1 cellular context compared by ENCODE assay signal in genomic region chr1:113984710-113985109, GRCh38.
TF ChIP-seq lines count a peak whose summit lies in the region.

No MANE protein-coding gene starts in this region.

TF ChIP-seq in WTC11, 78 proteins besides CTCF, POLR2A, EP300 and RAD21 (continued from another document):
- no peak for TF ChIP-seq ARID4B (CRISPR knock-in tag; IDR thresholded peaks at IDR 0.05; ENCODE audit: borderline replicate concordance)
- no peak for TF ChIP-seq ZNF219 (CRISPR knock-in tag; IDR thresholded peaks at IDR 0.05; ENCODE audit: borderline replicate concordance)
- TF ChIP-seq MYBL2 (CRISPR knock-in tag; IDR thresholded peaks at IDR 0.05): no peak
- TF ChIP-seq ATF2 (CRISPR knock-in tag; IDR thresholded peaks at IDR 0.05; ENCODE audit: borderline replicate concordance, low read depth): no peak
- TF ChIP-seq USF2 (CRISPR knock-in tag; IDR thresholded peaks at IDR 0.05): no peak
- no peak for TF ChIP-seq CREM (CRISPR knock-in tag; IDR thresholded peaks at IDR 0.05)
- TF ChIP-seq HMGXB4 (CRISPR knock-in tag; IDR thresholded peaks at IDR 0.05): no peak
- no peak for TF ChIP-seq ATF1 (CRISPR knock-in tag; IDR thresholded peaks at IDR 0.05)
- TF ChIP-seq FOXP1 (CRISPR knock-in tag; IDR thresholded peaks at IDR 0.05; ENCODE audit: borderline replicate concordance): no peak
- TF ChIP-seq USF1 (CRISPR knock-in tag; IDR thresholded peaks at IDR 0.05): no peak
TF ChIP-seq in WTC11: peak in this region for 0.
